In the genomic region with DNA sequence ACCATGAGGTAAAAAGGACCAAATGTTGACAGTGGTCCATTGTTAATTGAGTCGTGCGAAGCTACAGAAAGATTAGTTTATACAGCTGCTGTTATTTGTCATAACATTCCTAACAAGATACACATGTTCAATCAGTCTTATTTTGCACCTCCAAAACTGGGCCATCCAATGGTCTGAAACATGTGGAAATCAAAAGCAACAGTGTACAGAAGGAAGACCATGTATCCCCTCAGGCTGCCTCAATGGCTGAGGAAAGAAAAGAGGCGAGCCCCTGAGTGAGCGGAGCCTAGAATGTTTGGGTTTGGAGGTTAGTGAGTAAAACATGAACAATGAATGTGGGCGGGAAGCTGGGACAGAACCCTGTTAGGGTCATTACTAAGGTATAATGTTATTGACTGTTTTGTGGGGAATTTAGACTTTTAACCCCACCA, we compare ENCODE assay signal across 17 cellular contexts. TPM values are rescaled to one million over a fixed set of nuclear protein-coding genes. Genes with fewer than 3 reads are reported as not detected.
DNase-seq lines count a peak whose midpoint lies in the region; ATAC-seq, FAIRE-seq and TF ChIP-seq lines count a peak whose summit lies in the region.
"Had no signal": no experiment of that assay in that cellular context is flagged by ENCODE, and none has a peak within 500 bp of the region (broad histone marks: within the 10 kb centered on the region; RNA-seq: fewer than 3 reads in every experiment).

No MANE protein-coding gene starts in this region.

- no peaks in the 10 kb centered on the region for H3K36me3 Mint-ChIP-seq in progenitor cell of endocrine pancreas (ENCODE audit: insufficient read depth)
- H3K36me3 Mint-ChIP-seq: activated CD8-positive, alpha-beta memory T cell treated with anti-CD3 and anti-CD28 coated beads, Interleukin-2, amount 10 ng/mL, durations not matched to agents 7 days and 5 days; activated naive CD4-positive, alpha-beta T cell treated with anti-CD3 and anti-CD28 coated beads, Interleukin-2, amount 50 U/mL, for 24 hours; CD8-positive, alpha-beta memory T cell; neural progenitor cell had no signal

- H3K36me3 ChIP-seq in RWPE2 (ENCODE audit: low read depth) (peaks cover 9% of the 10 kb centered on the region), fibroblast of lung (ENCODE audit: control insufficient read depth, insufficient read depth, low read length) (no peaks in the 10 kb centered on the region)
- H3K36me3 ChIP-seq: left lung, neural progenitor cell, spleen had no signal

- no peak for DNase-seq in GM18507 (ENCODE audit: extremely low spot score, insufficient read length, low read depth)
- DNase-seq in RWPE2 (ENCODE audit: low spot score) = no peak
- DNase-seq in fibroblast of lung (ENCODE audit: low read depth in 2 of 2) = peak; percentile 43 to 95
- no peak for DNase-seq in progenitor cell of endocrine pancreas (ENCODE audit: low spot score, unreplicated experiment)
- no peak for DNase-seq in activated CD4-positive, alpha-beta T cell treated with anti-CD3 and anti-CD28 coated beads, Interleukin-2, amount 50 U/mL, for 48 hours
- DNase-seq in middle frontal gyrus (ENCODE audit: extremely low spot score, low spot score) = no peak
- no peak for DNase-seq in SK-N-DZ (ENCODE audit: low spot score)
- DNase-seq: activated CD8-positive, alpha-beta memory T cell treated with anti-CD3 and anti-CD28 coated beads, Interleukin-2, amount 10 ng/mL, durations not matched to agents 7 days and 5 days; CD8-positive, alpha-beta memory T cell; cortex of kidney; left lung; NCI-H1417 treated with DMSO at 0.1 percent for 48 hours; NCI-H524 treated with DMSO at 0.1 percent for 48 hours; SHP77; spleen had no signal

- peak overlapping the region; percentile 70 for H3K4me2 ChIP-seq in fibroblast of lung (ENCODE audit: extremely low read depth, insufficient read depth, low read length)
- H3K4me2 ChIP-seq: neural progenitor cell had no signal

- H3K9ac ChIP-seq in fibroblast of lung (ENCODE audit: insufficient read depth, low read length) = no peak overlapping the region
- H3K9ac ChIP-seq: neural progenitor cell had no signal

- ATAC-seq in RWPE2 (ENCODE audit: low read depth) = peak; percentile 70
- ATAC-seq: activated CD8-positive, alpha-beta memory T cell treated with anti-CD3 and anti-CD28 coated beads, Interleukin-2, amount 10 ng/mL, durations not matched to agents 7 days and 5 days; left lung had no signal

- no peaks in the 10 kb centered on the region for H3K9me3 ChIP-seq in RWPE2 (ENCODE audit: severe bottlenecking)
- H3K9me3 ChIP-seq in fibroblast of lung (ENCODE audit: control insufficient read depth, insufficient read depth, low read depth, low read length) = no peaks in the 10 kb centered on the region
- H3K9me3 ChIP-seq: left lung, spleen had no signal

- H3K4me1 Mint-ChIP-seq in progenitor cell of endocrine pancreas (ENCODE audit: low read depth) = peaks cover 32% of the 10 kb centered on the region
- H3K4me1 Mint-ChIP-seq: activated CD8-positive, alpha-beta memory T cell treated with anti-CD3 and anti-CD28 coated beads, Interleukin-2, amount 10 ng/mL, durations not matched to agents 7 days and 5 days; activated naive CD4-positive, alpha-beta T cell treated with anti-CD3 and anti-CD28 coated beads, Interleukin-2, amount 50 U/mL, for 24 hours had no signal

- TF ChIP-seq CTCF in RWPE2 (IDR thresholded peaks at IDR 0.05; ENCODE audit: poor library complexity, severe bottlenecking) (no peak), fibroblast of lung (conservative IDR thresholded peaks at IDR 0.05 in 1 of 2, IDR thresholded peaks at IDR 0.05 in 1 of 2; ENCODE audit: low read depth in 1 of 2, low read length in 2 of 2) (no peak), progenitor cell of endocrine pancreas (IDR thresholded peaks at IDR 0.05; ENCODE audit: unreplicated experiment) (no peak)

- H3K27me3 ChIP-seq in RWPE2 (ENCODE audit: insufficient read depth, poor library complexity, severe bottlenecking) (no peaks in the 10 kb centered on the region), fibroblast of lung (ENCODE audit: control insufficient read depth, insufficient read depth, low read length) (no peaks in the 10 kb centered on the region)
- H3K27me3 ChIP-seq: left lung, neural progenitor cell had no signal

- no peaks in the 10 kb centered on the region for H3K27me3 Mint-ChIP-seq in progenitor cell of endocrine pancreas

- peak overlapping the region; percentile 83 for H3K27ac ChIP-seq in RWPE2 (ENCODE audit: poor library complexity, severe bottlenecking)
- peak overlapping the region; percentile 78 for H3K27ac ChIP-seq in fibroblast of lung (ENCODE audit: insufficient read depth, low read length)
- H3K27ac ChIP-seq: left lung, neural progenitor cell had no signal

- peaks cover 4% of the 10 kb centered on the region for H3K79me2 ChIP-seq in fibroblast of lung (ENCODE audit: control insufficient read depth, insufficient read depth, low read length)

- H3K4me1 ChIP-seq in RWPE2 (ENCODE audit: insufficient read depth, poor library complexity, severe bottlenecking) = peaks cover 80% of the 10 kb centered on the region
- peaks cover 27% of the 10 kb centered on the region for H3K4me1 ChIP-seq in fibroblast of lung (ENCODE audit: control insufficient read depth, extremely low read depth, insufficient read depth, low read length)

- H3K27ac Mint-ChIP-seq in progenitor cell of endocrine pancreas = peak overlapping the region; percentile 21
- H3K27ac Mint-ChIP-seq: activated CD8-positive, alpha-beta memory T cell treated with anti-CD3 and anti-CD28 coated beads, Interleukin-2, amount 10 ng/mL, durations not matched to agents 7 days and 5 days; activated naive CD4-positive, alpha-beta T cell treated with anti-CD3 and anti-CD28 coated beads, Interleukin-2, amount 50 U/mL, for 24 hours; CD8-positive, alpha-beta memory T cell; neural progenitor cell had no signal

- H3K9me3 Mint-ChIP-seq in progenitor cell of endocrine pancreas (ENCODE audit: low read depth) = no peaks in the 10 kb centered on the region
- H3K9me3 Mint-ChIP-seq: neural progenitor cell had no signal

- no peaks in the 10 kb centered on the region for H4K20me1 ChIP-seq in fibroblast of lung (ENCODE audit: control insufficient read depth, extremely low read depth, insufficient read depth, low read length)

- H3K4me3 ChIP-seq in RWPE2 (ENCODE audit: severe bottlenecking) (no peak overlapping the region), fibroblast of lung (replicated peaks in 1 of 4; ENCODE audit: control extremely low read depth in 1 of 4, insufficient read depth in 1 of 4, low read depth in 3 of 4, low read length in 4 of 4) (no peak overlapping the region)
- H3K4me3 ChIP-seq: left lung, neural progenitor cell, spleen had no signal

- H3K4me3 Mint-ChIP-seq in progenitor cell of endocrine pancreas (ENCODE audit: low read depth) = no peak overlapping the region
- H3K4me3 Mint-ChIP-seq: activated CD8-positive, alpha-beta memory T cell treated with anti-CD3 and anti-CD28 coated beads, Interleukin-2, amount 10 ng/mL, durations not matched to agents 7 days and 5 days; activated naive CD4-positive, alpha-beta T cell treated with anti-CD3 and anti-CD28 coated beads, Interleukin-2, amount 50 U/mL, for 24 hours; CD8-positive, alpha-beta memory T cell; neural progenitor cell had no signal

- peak; percentile 35 for FAIRE-seq in GM18507 (lab: Jason Lieb, UNC)

- H2AFZ ChIP-seq in fibroblast of lung (ENCODE audit: low read length) = no peak overlapping the region
- H2AFZ ChIP-seq: neural progenitor cell had no signal

RNA-seq across cellular contexts. Expression of gene NFIB, which starts 35.6 kb away (rescaled TPM):
- 36.3 and 56.0 TPM in 2 replicates for total RNA-seq in fibroblast of lung
- polyA plus RNA-seq in fibroblast of lung = 29.3 and 46.5 TPM in 2 replicates
- polyA plus RNA-seq in fibroblast of lung (2012) = 17.0 and 20.4 TPM in 2 replicates
- 69.4 and 157 TPM in 2 replicates for polyA minus RNA-seq in fibroblast of lung (ENCODE audit: low replicate concordance)
- 15.3 and 15.5 TPM in 2 replicates for total RNA-seq in progenitor cell of endocrine pancreas
- 4.4 and 6.0 TPM in 2 replicates for polyA plus RNA-seq in SK-N-DZ (2014; cell fraction: cytosol; rRNA removed)
- 12.1 and 12.8 TPM in 2 replicates for polyA plus RNA-seq in SK-N-DZ (2014; cell fraction: nucleus; rRNA removed)
- total RNA-seq: activated CD8-positive, alpha-beta memory T cell treated with anti-CD3 and anti-CD28 coated beads, Interleukin-2, amount 10 ng/mL, durations not matched to agents 7 days and 5 days; CD8-positive, alpha-beta memory T cell had no signal
- polyA plus RNA-seq: CD8-positive, alpha-beta memory T cell had no signal

Comparison
In these comparisons a context has a peak if more than half of its experiments do, and no peak if none do; other contexts are left out.
1. DNase-seq: peak in fibroblast of lung (2 of 2); none in GM18507 (single experiment), RWPE2 (single experiment), progenitor cell of endocrine pancreas (single experiment), activated CD4-positive, alpha-beta T cell treated with anti-CD3 and anti-CD28 coated beads, Interleukin-2, amount 50 U/mL, for 48 hours (0 of 2), middle frontal gyrus (single experiment) and SK-N-DZ (single experiment).